ENCODE assay signal across 1 cellular context in the genomic region with DNA sequence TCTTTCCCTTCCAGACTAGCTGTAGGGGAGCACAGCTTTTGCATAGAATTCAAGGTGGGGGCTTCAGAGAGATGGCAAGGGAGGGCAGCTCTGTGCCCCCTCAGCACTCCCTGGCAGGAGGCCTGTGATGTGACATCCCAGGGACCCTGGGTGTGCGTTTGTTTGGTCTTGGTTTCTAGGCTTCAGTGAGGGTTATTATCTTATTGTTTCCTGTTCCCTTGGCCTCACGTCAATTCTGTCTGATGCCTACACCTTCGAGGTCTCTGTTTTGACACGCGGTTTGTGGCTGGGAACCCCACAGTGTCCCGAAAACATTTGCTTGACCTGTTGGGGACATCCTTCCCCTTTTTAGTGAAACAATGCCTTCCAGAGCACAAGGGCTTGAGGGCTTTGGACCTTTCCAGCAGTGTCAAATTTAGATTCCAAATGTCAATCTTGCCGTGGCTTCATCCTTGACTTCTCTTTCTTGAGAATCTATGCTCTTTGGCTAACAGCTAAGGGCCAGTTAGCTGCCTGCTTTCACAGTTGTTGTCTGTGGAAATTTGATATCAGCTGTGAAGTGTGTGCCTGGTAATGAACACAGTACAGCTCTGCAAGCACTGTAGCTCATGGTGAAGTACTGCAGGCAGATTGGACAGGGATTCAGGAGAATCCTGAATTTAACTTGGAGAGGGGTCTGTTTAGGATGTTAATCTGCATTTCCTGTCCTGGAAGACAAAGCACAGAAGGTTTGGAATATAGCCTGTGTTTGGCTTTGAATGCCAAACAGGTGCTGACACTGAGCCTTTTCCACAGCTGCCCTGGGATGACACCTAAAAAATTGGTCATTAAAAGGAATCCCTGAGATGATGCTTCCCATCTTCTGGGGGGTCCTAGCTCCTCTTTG.
A peak's percentile ranks its signal among the peaks of the same experiment; 100 is the strongest.
TF ChIP-seq lines count a peak whose summit lies in the region.

No MANE protein-coding gene starts in this region.

TF ChIP-seq in GM12878, 131 proteins besides CTCF, POLR2A, EP300 and RAD21 (continued from another document and continues in another):
- TF ChIP-seq, protein P1, sequence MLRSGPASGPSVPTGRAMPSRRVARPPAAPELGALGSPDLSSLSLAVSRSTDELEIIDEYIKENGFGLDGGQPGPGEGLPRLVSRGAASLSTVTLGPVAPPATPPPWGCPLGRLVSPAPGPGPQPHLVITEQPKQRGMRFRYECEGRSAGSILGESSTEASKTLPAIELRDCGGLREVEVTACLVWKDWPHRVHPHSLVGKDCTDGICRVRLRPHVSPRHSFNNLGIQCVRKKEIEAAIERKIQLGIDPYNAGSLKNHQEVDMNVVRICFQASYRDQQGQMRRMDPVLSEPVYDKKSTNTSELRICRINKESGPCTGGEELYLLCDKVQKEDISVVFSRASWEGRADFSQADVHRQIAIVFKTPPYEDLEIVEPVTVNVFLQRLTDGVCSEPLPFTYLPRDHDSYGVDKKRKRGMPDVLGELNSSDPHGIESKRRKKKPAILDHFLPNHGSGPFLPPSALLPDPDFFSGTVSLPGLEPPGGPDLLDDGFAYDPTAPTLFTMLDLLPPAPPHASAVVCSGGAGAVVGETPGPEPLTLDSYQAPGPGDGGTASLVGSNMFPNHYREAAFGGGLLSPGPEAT (IDR thresholded peaks at IDR 0.05; ENCODE audit: low read depth), result peak; percentile 74; the same call in 1 of the 2 replicates
- TF ChIP-seq IRF4 (IDR thresholded peaks at IDR 0.05; ENCODE audit: low read depth, low read length) (no peak), CBX3 (IDR thresholded peaks at IDR 0.05; ENCODE audit: borderline replicate concordance, low read depth) (no peak), MYB (IDR thresholded peaks at IDR 0.05; ENCODE audit: borderline replicate concordance, low read depth, low read length) (no peak), BCL11A (IDR thresholded peaks at IDR 0.05; ENCODE audit: low read depth, low read length) (no peak), GABPA (IDR thresholded peaks at IDR 0.05; ENCODE audit: low read depth) (no peak), JUNB (IDR thresholded peaks at IDR 0.05) (no peak), CHD1 (IDR thresholded peaks at IDR 0.05; ENCODE audit: low read depth, low read length) (no peak), SREBF1 (IDR thresholded peaks at IDR 0.05; ENCODE audit: low read length) (no peak), SRF (IDR thresholded peaks at IDR 0.05; ENCODE audit: low read depth in 2 of 2, low read length in 2 of 2) (no peak), SIX5 (IDR thresholded peaks at IDR 0.05; ENCODE audit: low read depth, low read length, severe bottlenecking) (no peak), NR2F1 (conservative IDR thresholded peaks at IDR 0.05) (peak; percentile 88), RCOR1 (conservative IDR thresholded peaks at IDR 0.05; ENCODE audit: low read depth, low read length) (no peak), KLF5 (IDR thresholded peaks at IDR 0.05; ENCODE audit: partially characterized antibody) (peak; percentile 81), POU2F2 (IDR thresholded peaks at IDR 0.05; ENCODE audit: borderline replicate concordance, low read depth, low read length) (no peak), NR2C2 (IDR thresholded peaks at IDR 0.05; ENCODE audit: borderline replicate concordance, control insufficient read depth, insufficient read length, low read depth) (no peak), KDM1A (IDR thresholded peaks at IDR 0.05; ENCODE audit: borderline replicate concordance) (no peak), FOXK2 (IDR thresholded peaks at IDR 0.05) (no peak), MEF2B (IDR thresholded peaks at IDR 0.05; ENCODE audit: partially characterized antibody, poor library complexity, severe bottlenecking) (peak; percentile 59), ZNF622 (IDR thresholded peaks at IDR 0.05) (no peak), SMAD5 (IDR thresholded peaks at IDR 0.05; ENCODE audit: low read depth) (no peak), NBN (IDR thresholded peaks at IDR 0.05) (peak; percentile 66; the same call in 1 of the 2 replicates), TBL1XR1 (IDR thresholded peaks at IDR 0.05; ENCODE audit: low read depth, low read length) (peak; percentile 39; the same call in 1 of the 2 replicates), YY1 (IDR thresholded peaks at IDR 0.05; ENCODE audit: low read depth, low read length) (no peak), EED (IDR thresholded peaks at IDR 0.05; ENCODE audit: low read depth) (peak; percentile 46; the same call in 1 of the 2 replicates), SIN3A (IDR thresholded peaks at IDR 0.05; ENCODE audit: low read depth, low read length) (no peak), FOS (IDR thresholded peaks at IDR 0.05; ENCODE audit: borderline replicate concordance, extremely low read depth, insufficient read length) (no peak), ZSCAN29 (IDR thresholded peaks at IDR 0.05) (no peak), DPF2 (IDR thresholded peaks at IDR 0.05) (peak; percentile 87), POLR2AphosphoS2 (IDR thresholded peaks at IDR 0.05; ENCODE audit: low read depth, low read length) (no peak), MTA2 (IDR thresholded peaks at IDR 0.05; ENCODE audit: low read depth) (peak; percentile 93), RAD51 (IDR thresholded peaks at IDR 0.05) (no peak), PAX8 (IDR thresholded peaks at IDR 0.05) (no peak), GATAD2B (conservative IDR thresholded peaks at IDR 0.05; ENCODE audit: low read depth) (peak; percentile 58; the same call in 1 of the 2 replicates), SUPT20H (IDR thresholded peaks at IDR 0.05; ENCODE audit: borderline replicate concordance, control insufficient read depth, low read depth, low read length) (no peak), ATF7 (IDR thresholded peaks at IDR 0.05; ENCODE audit: low read depth) (peak; percentile 74), CREM (IDR thresholded peaks at IDR 0.05; ENCODE audit: low read depth) (no peak), BACH1 (IDR thresholded peaks at IDR 0.05; ENCODE audit: borderline replicate concordance) (0 out of 2 replicates have a peak, but pooled peaks have one; percentile 41), ESRRA (IDR thresholded peaks at IDR 0.05; ENCODE audit: low read length) (no peak), SMARCA5 (IDR thresholded peaks at IDR 0.05) (peak; percentile 51)
- TF ChIP-seq, protein P2, sequence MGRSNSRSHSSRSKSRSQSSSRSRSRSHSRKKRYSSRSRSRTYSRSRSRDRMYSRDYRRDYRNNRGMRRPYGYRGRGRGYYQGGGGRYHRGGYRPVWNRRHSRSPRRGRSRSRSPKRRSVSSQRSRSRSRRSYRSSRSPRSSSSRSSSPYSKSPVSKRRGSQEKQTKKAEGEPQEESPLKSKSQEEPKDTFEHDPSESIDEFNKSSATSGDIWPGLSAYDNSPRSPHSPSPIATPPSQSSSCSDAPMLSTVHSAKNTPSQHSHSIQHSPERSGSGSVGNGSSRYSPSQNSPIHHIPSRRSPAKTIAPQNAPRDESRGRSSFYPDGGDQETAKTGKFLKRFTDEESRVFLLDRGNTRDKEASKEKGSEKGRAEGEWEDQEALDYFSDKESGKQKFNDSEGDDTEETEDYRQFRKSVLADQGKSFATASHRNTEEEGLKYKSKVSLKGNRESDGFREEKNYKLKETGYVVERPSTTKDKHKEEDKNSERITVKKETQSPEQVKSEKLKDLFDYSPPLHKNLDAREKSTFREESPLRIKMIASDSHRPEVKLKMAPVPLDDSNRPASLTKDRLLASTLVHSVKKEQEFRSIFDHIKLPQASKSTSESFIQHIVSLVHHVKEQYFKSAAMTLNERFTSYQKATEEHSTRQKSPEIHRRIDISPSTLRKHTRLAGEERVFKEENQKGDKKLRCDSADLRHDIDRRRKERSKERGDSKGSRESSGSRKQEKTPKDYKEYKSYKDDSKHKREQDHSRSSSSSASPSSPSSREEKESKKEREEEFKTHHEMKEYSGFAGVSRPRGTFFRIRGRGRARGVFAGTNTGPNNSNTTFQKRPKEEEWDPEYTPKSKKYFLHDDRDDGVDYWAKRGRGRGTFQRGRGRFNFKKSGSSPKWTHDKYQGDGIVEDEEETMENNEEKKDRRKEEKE (IDR thresholded peaks at IDR 0.05), result no peak
- TF ChIP-seq, protein P3, sequence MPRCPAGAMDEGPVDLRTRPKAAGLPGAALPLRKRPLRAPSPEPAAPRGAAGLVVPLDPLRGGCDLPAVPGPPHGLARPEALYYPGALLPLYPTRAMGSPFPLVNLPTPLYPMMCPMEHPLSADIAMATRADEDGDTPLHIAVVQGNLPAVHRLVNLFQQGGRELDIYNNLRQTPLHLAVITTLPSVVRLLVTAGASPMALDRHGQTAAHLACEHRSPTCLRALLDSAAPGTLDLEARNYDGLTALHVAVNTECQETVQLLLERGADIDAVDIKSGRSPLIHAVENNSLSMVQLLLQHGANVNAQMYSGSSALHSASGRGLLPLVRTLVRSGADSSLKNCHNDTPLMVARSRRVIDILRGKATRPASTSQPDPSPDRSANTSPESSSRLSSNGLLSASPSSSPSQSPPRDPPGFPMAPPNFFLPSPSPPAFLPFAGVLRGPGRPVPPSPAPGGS (IDR thresholded peaks at IDR 0.05; ENCODE audit: borderline replicate concordance, insufficient read depth, low read depth, low read length, poor library complexity, severe bottlenecking), result no peak
- TF ChIP-seq, protein P4, sequence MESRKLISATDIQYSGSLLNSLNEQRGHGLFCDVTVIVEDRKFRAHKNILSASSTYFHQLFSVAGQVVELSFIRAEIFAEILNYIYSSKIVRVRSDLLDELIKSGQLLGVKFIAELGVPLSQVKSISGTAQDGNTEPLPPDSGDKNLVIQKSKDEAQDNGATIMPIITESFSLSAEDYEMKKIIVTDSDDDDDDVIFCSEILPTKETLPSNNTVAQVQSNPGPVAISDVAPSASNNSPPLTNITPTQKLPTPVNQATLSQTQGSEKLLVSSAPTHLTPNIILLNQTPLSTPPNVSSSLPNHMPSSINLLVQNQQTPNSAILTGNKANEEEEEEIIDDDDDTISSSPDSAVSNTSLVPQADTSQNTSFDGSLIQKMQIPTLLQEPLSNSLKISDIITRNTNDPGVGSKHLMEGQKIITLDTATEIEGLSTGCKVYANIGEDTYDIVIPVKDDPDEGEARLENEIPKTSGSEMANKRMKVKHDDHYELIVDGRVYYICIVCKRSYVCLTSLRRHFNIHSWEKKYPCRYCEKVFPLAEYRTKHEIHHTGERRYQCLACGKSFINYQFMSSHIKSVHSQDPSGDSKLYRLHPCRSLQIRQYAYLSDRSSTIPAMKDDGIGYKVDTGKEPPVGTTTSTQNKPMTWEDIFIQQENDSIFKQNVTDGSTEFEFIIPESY (IDR thresholded peaks at IDR 0.05), result no peak
- TF ChIP-seq, protein P5, sequence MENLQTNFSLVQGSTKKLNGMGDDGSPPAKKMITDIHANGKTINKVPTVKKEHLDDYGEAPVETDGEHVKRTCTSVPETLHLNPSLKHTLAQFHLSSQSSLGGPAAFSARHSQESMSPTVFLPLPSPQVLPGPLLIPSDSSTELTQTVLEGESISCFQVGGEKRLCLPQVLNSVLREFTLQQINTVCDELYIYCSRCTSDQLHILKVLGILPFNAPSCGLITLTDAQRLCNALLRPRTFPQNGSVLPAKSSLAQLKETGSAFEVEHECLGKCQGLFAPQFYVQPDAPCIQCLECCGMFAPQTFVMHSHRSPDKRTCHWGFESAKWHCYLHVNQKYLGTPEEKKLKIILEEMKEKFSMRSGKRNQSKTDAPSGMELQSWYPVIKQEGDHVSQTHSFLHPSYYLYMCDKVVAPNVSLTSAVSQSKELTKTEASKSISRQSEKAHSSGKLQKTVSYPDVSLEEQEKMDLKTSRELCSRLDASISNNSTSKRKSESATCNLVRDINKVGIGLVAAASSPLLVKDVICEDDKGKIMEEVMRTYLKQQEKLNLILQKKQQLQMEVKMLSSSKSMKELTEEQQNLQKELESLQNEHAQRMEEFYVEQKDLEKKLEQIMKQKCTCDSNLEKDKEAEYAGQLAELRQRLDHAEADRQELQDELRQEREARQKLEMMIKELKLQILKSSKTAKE (IDR thresholded peaks at IDR 0.05; ENCODE audit: low read depth, poor library complexity, severe bottlenecking), result peak; percentile 77
- TF ChIP-seq, protein P6, sequence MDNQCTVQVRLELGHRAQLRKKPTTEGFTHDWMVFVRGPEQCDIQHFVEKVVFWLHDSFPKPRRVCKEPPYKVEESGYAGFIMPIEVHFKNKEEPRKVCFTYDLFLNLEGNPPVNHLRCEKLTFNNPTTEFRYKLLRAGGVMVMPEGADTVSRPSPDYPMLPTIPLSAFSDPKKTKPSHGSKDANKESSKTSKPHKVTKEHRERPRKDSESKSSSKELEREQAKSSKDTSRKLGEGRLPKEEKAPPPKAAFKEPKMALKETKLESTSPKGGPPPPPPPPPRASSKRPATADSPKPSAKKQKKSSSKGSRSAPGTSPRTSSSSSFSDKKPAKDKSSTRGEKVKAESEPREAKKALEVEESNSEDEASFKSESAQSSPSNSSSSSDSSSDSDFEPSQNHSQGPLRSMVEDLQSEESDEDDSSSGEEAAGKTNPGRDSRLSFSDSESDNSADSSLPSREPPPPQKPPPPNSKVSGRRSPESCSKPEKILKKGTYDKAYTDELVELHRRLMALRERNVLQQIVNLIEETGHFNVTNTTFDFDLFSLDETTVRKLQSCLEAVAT (IDR thresholded peaks at IDR 0.05), result peak; percentile 87
- TF ChIP-seq, protein P7, sequence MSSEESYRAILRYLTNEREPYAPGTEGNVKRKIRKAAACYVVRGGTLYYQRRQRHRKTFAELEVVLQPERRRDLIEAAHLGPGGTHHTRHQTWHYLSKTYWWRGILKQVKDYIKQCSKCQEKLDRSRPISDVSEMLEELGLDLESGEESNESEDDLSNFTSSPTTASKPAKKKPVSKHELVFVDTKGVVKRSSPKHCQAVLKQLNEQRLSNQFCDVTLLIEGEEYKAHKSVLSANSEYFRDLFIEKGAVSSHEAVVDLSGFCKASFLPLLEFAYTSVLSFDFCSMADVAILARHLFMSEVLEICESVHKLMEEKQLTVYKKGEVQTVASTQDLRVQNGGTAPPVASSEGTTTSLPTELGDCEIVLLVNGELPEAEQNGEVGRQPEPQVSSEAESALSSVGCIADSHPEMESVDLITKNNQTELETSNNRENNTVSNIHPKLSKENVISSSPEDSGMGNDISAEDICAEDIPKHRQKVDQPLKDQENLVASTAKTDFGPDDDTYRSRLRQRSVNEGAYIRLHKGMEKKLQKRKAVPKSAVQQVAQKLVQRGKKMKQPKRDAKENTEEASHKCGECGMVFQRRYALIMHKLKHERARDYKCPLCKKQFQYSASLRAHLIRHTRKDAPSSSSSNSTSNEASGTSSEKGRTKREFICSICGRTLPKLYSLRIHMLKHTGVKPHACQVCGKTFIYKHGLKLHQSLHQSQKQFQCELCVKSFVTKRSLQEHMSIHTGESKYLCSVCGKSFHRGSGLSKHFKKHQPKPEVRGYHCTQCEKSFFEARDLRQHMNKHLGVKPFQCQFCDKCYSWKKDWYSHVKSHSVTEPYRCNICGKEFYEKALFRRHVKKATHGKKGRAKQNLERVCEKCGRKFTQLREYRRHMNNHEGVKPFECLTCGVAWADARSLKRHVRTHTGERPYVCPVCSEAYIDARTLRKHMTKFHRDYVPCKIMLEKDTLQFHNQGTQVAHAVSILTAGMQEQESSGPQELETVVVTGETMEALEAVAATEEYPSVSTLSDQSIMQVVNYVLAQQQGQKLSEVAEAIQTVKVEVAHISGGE (CRISPR knock-in tag; IDR thresholded peaks at IDR 0.05), result no peak
